ENCODE assay signal across 9 cellular contexts in the genomic region with DNA sequence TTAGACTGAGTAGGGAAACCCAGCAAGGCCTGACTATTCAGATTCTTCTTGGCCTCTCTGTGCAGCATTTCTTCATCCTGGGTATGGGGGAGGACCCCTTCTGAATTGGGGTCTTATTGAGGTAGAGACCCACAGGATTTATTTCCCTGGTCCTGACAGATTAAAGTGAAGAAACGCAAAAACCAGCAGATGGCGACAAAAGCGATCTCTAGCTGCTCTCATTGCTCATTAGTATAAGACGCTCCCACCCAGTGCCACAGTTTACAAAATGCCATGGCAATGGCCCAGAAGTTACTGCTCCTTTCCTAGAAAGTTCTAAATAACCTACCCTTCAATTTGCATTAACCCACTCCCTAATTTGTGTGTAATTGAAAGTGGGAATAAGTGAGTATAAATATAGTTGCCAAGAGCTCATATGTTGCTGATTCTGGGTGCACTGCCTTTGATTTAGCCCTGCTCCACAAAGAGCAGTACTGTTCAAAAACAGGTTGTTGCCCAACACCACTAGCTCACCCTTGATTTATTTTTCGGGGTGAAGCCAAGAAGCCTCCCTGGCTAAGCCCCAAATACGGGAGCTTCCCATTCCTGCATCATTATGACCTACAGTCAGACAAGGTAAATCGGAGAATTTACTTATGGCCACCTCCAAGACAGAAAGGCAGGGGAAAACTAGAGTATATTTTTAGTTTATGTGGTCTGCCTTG. TPM values are rescaled to one million over a fixed set of nuclear protein-coding genes. Genes with fewer than 3 reads are reported as not detected.
DNase-seq lines count a peak whose midpoint lies in the region; ATAC-seq, FAIRE-seq and TF ChIP-seq lines count a peak whose summit lies in the region.
"Had no signal": no experiment of that assay in that cellular context is flagged by ENCODE, and none has a peak within 500 bp of the region (broad histone marks: within the 10 kb centered on the region; RNA-seq: fewer than 3 reads in every experiment).

No MANE protein-coding gene starts in this region.

- H3K27me3 ChIP-seq in A673 (replicated peaks; ENCODE audit: insufficient read depth, low read depth, low read length, poor library complexity) (no peaks in the 10 kb centered on the region), H1 (replicated peaks in 1 of 4; ENCODE audit: control insufficient read depth in 3 of 4, extremely low read depth in 1 of 4, insufficient read depth in 3 of 4, low read length in 3 of 4) (no peaks in the 10 kb centered on the region)

- peaks cover 19% of the 10 kb centered on the region for H3K9me3 Mint-ChIP-seq in nephron

- POLR2A ChIA-PET in A673 (lab: Charles Lee; ENCODE audit: low non-redundant PET) (no interaction called here), H1 (lab: Charles Lee; ENCODE audit: partially characterized antibody) (interaction anchor here (0.8 to 1.2 kb wide), 3 partner anchors 39 to 253 kb away, joined by 3 to 4 read pairs (median 3); no protein-coding TSS in a partner anchor)

- peak; percentile 51 to 59 for TF ChIP-seq RAD21 in H1 (IDR thresholded peaks at IDR 0.05 in 1 of 2, conservative IDR thresholded peaks at IDR 0.05 in 1 of 2; ENCODE audit: low read depth in 2 of 2, low read length in 2 of 2)

- H2BK120ac ChIP-seq in H1 (replicated peaks; ENCODE audit: low read depth, low read length), result no peak overlapping the region

- no peak overlapping the region for H4K5ac ChIP-seq in H1 (ENCODE audit: insufficient read length, low read depth, low read length)

- WGBS in H1 (ENCODE audit: extremely low coverage in 1 of 2, insufficient coverage in 1 of 2, insufficient read length in 1 of 2, insufficient replicate concordance in 2 of 2, low coverage in 1 of 2, low lambda C conversion rate in 2 of 2, missing lambda C conversion rate in 1 of 2), 2 experiments, result 31% methylated on average over 7 of the region's 7 CpGs; no CpG with 5 or more reads in 1 of the 2 experiments

- H3K18ac ChIP-seq in H1 (ENCODE audit: extremely low read depth, low read length), result no peak overlapping the region

- 0 out of 4 replicates have a peak, but pooled peaks cover 0 to under 1% of the 10 kb centered on the region in 2 experiments for H3K79me2 ChIP-seq in H1 (ENCODE audit: control insufficient read depth in 1 of 2, insufficient read depth in 2 of 2, low read length in 2 of 2)

- H2AFZ ChIP-seq in H1 (ENCODE audit: low read length), result no peak overlapping the region

- H3K4ac ChIP-seq in H1 (replicated peaks; ENCODE audit: insufficient read length, low read depth, low read length), result no peak overlapping the region

- H3K4me1 ChIP-seq in A673 (ENCODE audit: insufficient read depth, low read length, poor library complexity, severe bottlenecking), result no peaks in the 10 kb centered on the region
- H3K4me1 ChIP-seq in H1 (replicated peaks in 1 of 4; ENCODE audit: control insufficient read depth in 3 of 4, insufficient read depth in 4 of 4, low read length in 3 of 4), result peaks cover 0 to 2% (median 0%) of the 10 kb centered on the region in 4 experiments; a peak in 1 of 7 replicates

- no peak overlapping the region for H2AK5ac ChIP-seq in H1 (ENCODE audit: low read depth, low read length)

- H3K4me1 Mint-ChIP-seq in nephron, result peaks cover 5% of the 10 kb centered on the region

- no peaks in the 10 kb centered on the region for H3K9me3 ChIP-seq in A673 (ENCODE audit: low read depth, low read length, poor library complexity, severe bottlenecking)
- H3K9me3 ChIP-seq in H1 (ENCODE audit: insufficient read depth in 2 of 2, low read depth in 1 of 2, low read length in 1 of 2), result no peaks in the 10 kb centered on the region

- no peak overlapping the region for H2BK5ac ChIP-seq in H1 (ENCODE audit: low read depth, low read length)

- H3K27ac ChIP-seq in A673 (ENCODE audit: low read depth, low read length, poor library complexity, severe bottlenecking), result no peak overlapping the region
- no peak overlapping the region for H3K27ac ChIP-seq in H1 (ENCODE audit: low read depth, low read length)
- H3K27ac ChIP-seq: epithelial cell of prostate had no signal

- H3K36me3 Mint-ChIP-seq in nephron (ENCODE audit: low read depth), result peaks cover 6% of the 10 kb centered on the region

- H3K23me2 ChIP-seq in H1 (ENCODE audit: low read depth, low read length), result no peaks in the 10 kb centered on the region

- no TSS peak for BruUV-seq in A673 (replicated peaks; lab: Mats Ljungman, UMichigan)

- TF ChIP-seq CTCF in A673 (conservative IDR thresholded peaks at IDR 0.05; ENCODE audit: low read depth, low read length), result peak; percentile 70
- peak; percentile 51 for TF ChIP-seq CTCF in NB4 (IDR thresholded peaks at IDR 0.05; ENCODE audit: low read depth, low read length)
- peak in 2 of 3 experiments; percentile 50 to 54; a peak in 3 of 4 replicates for TF ChIP-seq CTCF in H1 (IDR thresholded peaks at IDR 0.05; ENCODE audit: control extremely low read depth in 1 of 3, insufficient read depth in 1 of 3, low read depth in 1 of 3, low read length in 3 of 3)
- peak; percentile 46 to 55 (median 47) for TF ChIP-seq CTCF in nephron (IDR thresholded peaks at IDR 0.05; ENCODE audit: unreplicated experiment in 3 of 3)

- TF ChIP-seq POLR2A in NB4 (IDR thresholded peaks at IDR 0.05; ENCODE audit: extremely low read depth, insufficient read length) (no peak), H1 (IDR thresholded peaks at IDR 0.05; ENCODE audit: control extremely low read depth in 1 of 2, low read depth in 2 of 2, low read length in 2 of 2) (no peak)

- H3K36me3 ChIP-seq in A673 (ENCODE audit: insufficient read depth, low read length, poor library complexity, severe bottlenecking) (no peaks in the 10 kb centered on the region), H1 (ENCODE audit: control insufficient read depth in 2 of 4, insufficient read depth in 4 of 4, low read length in 3 of 4) (peaks cover 0 to 1% (median 0%) of the 10 kb centered on the region in 4 experiments; a peak in 1 of 8 replicates)

- peak; percentile 88 for FAIRE-seq in H1 (lab: Jason Lieb, UNC)

- no peak overlapping the region for H3K4me2 ChIP-seq in H1 (ENCODE audit: insufficient read depth in 1 of 2, low read depth in 2 of 2, low read length in 2 of 2)

- intact Hi-C loops in A673 (cut with micrococcal nuclease; ENCODE audit: unreplicated experiment), result loop anchor here (5.0 kb wide), 1 partner anchor 251 kb away; no protein-coding TSS in a partner anchor

- H3K79me1 ChIP-seq in H1 (ENCODE audit: low read depth, low read length), result no peaks in the 10 kb centered on the region

- H3K4me3 Mint-ChIP-seq in nephron, result peak overlapping the region in 1 of 3 experiments; percentile 32

- H3K56ac ChIP-seq in H1 (replicated peaks; ENCODE audit: insufficient read length, low read depth, low read length), result no peak overlapping the region

- no peak for TF ChIP-seq EP300 in H1 (IDR thresholded peaks at IDR 0.05; ENCODE audit: borderline replicate concordance in 1 of 2, low read depth in 2 of 2, low read length in 2 of 2)

- no peak overlapping the region for H3K14ac ChIP-seq in H1 (ENCODE audit: insufficient read length)

- H4K8ac ChIP-seq in H1 (ENCODE audit: extremely low read depth, insufficient read depth, low read length), result no peak overlapping the region

- H4K91ac ChIP-seq in H1 (replicated peaks; ENCODE audit: insufficient read length, low read length), result no peak overlapping the region

- H4K20me1 ChIP-seq in H1 (replicated peaks in 1 of 2; ENCODE audit: control insufficient read depth in 1 of 2, insufficient read depth in 2 of 2, low read length in 2 of 2), result no peaks in the 10 kb centered on the region

- H2BK12ac ChIP-seq in H1 (ENCODE audit: low read depth, low read length), result no peak overlapping the region

- no peaks in the 10 kb centered on the region for H3K27me3 Mint-ChIP-seq in nephron (ENCODE audit: low read depth)

- DNase-seq in A673 (ENCODE audit: low spot score) (peak; percentile 68), GM03348 (ENCODE audit: low spot score) (peak; percentile 38), NB4 (ENCODE audit: low read depth) (peak; percentile 48), H1 (ENCODE audit: low read depth in 1 of 2, low spot score in 2 of 2) (no peak), cortex of kidney (lab: John Stamatoyannopoulos, UW) (no peak)
- peak; percentile 21 to 50 for DNase-seq in activated CD4-positive, alpha-beta T cell treated with anti-CD3 and anti-CD28 coated beads for 4 hours

- no peak overlapping the region for H3K4me3 ChIP-seq in A673 (ENCODE audit: low read depth, low read length, poor library complexity, severe bottlenecking)
- no peak overlapping the region for H3K4me3 ChIP-seq in NB4 (ENCODE audit: low read depth, low read length)
- H3K4me3 ChIP-seq in H1 (ENCODE audit: extremely low read depth in 1 of 4, insufficient read depth in 2 of 4, low read depth in 3 of 4, low read length in 4 of 4), result no peak overlapping the region

- H3K9ac ChIP-seq in H1 (replicated peaks in 1 of 4; ENCODE audit: extremely low read depth in 1 of 4, low read depth in 3 of 4, low read length in 3 of 4), result no peak overlapping the region

- ATAC-seq in GM19397 (IDR thresholded peaks at IDR 0.05; ENCODE audit: unreplicated experiment), result no peak

- CTCF ChIA-PET in A673 (lab: Charles Lee) (interaction anchor here (1.0 to 1.1 kb wide), 2 partner anchors 38 to 253 kb away, joined by 3 to 12 read pairs; no protein-coding TSS in a partner anchor), H1 (lab: Charles Lee; ENCODE audit: partially characterized antibody) (interaction anchor here (0.7 to 1.6 kb wide), 15 partner anchors 9 to 302 kb away, joined by 3 to 6 read pairs (median 3); a partner anchor contains a TSS)

- no peak overlapping the region for H3K27ac Mint-ChIP-seq in nephron

- H3K23ac ChIP-seq in H1 (ENCODE audit: insufficient read length), result no peak overlapping the region

- no peak overlapping the region for H2BK20ac ChIP-seq in H1 (ENCODE audit: low read length)

- no peak overlapping the region for H2BK15ac ChIP-seq in H1 (ENCODE audit: low read length)

RNA-seq across cellular contexts. Expression of a gene that starts 3.7 kb away (rescaled TPM):
- 65.4 and 67.7 TPM in 2 replicates for total RNA-seq in A673 (2021)
- total RNA-seq in H1 (2021; fragmentation: NEBNext Ultra II Directional; extraction: Animal tissue kit (Norgen Biotek cat#: 25700)), result 45.1 TPM in 2 replicates
- polyA plus RNA-seq in H1 (2011; rRNA removed), result 16.2 and 27.2 TPM in 2 replicates
- 51.6 TPM for polyA plus RNA-seq in H1 (2011; cell fraction: cytosol; rRNA removed)
- polyA plus RNA-seq in H1 (2011; cell fraction: nucleus; rRNA removed), result 7.4 TPM
- 39.8 to 72.4 TPM (median 43.6 TPM) in 4 replicates for polyA plus RNA-seq in H1 (2012, experiment 1 of 2)
- polyA plus RNA-seq in H1 (2012, experiment 2 of 2), result 17.3 TPM
- 68.3 TPM for polyA plus RNA-seq in H1 (2013, experiment 1 of 2)
- 66.6 TPM for polyA plus RNA-seq in H1 (2013, experiment 2 of 2)
- polyA minus RNA-seq in H1 (2011; rRNA and poly(A)+ RNA removed), result 6.0 and 6.2 TPM in 2 replicates
- 8.0 TPM for polyA minus RNA-seq in H1 (2011; cell fraction: cytosol; rRNA and poly(A)+ RNA removed)
- 9.1 TPM for polyA minus RNA-seq in H1 (2011; cell fraction: nucleus; rRNA and poly(A)+ RNA removed)

RNA-seq across cellular contexts. Expression of a gene that starts 43.8 kb away (rescaled TPM):
- total RNA-seq in A673 (2021), result 62.9 and 66.2 TPM in 2 replicates
- 81.0 and 82.2 TPM in 2 replicates for total RNA-seq in H1 (2021; fragmentation: NEBNext Ultra II Directional; extraction: Animal tissue kit (Norgen Biotek cat#: 25700))
- 17.9 and 47.2 TPM in 2 replicates for polyA plus RNA-seq in H1 (2011; rRNA removed)
- polyA plus RNA-seq in H1 (2011; cell fraction: cytosol; rRNA removed), result 58.5 TPM
- 5.2 TPM for polyA plus RNA-seq in H1 (2011; cell fraction: nucleus; rRNA removed)
- polyA plus RNA-seq in H1 (2012, experiment 1 of 2), result 46.2 to 100 TPM (median 50.2 TPM) in 4 replicates
- 18.8 TPM for polyA plus RNA-seq in H1 (2012, experiment 2 of 2)
- 130 TPM for polyA plus RNA-seq in H1 (2013, experiment 1 of 2)
- polyA plus RNA-seq in H1 (2013, experiment 2 of 2), result 133 TPM
- polyA minus RNA-seq in H1 (2011; rRNA and poly(A)+ RNA removed), result 10.4 and 13.6 TPM in 2 replicates
- polyA minus RNA-seq in H1 (2011; cell fraction: cytosol; rRNA and poly(A)+ RNA removed), result 16.7 TPM
- 13.8 TPM for polyA minus RNA-seq in H1 (2011; cell fraction: nucleus; rRNA and poly(A)+ RNA removed)

Comparison
In these comparisons a context has a peak if more than half of its experiments do, and no peak if none do; other contexts are left out.
1. DNase-seq: peak in A673 (single experiment), GM03348 (single experiment), NB4 (single experiment) and activated CD4-positive, alpha-beta T cell treated with anti-CD3 and anti-CD28 coated beads for 4 hours (2 of 2); none in H1 (0 of 2) and cortex of kidney (single experiment).
2. Peak in every context shown above with its lines, with median percentiles within 50 percentile points of each other: CTCF ChIP-seq.